1 cellular context compared by ENCODE assay signal in genomic region chr16:65119905-65120341, GRCh38.
TF ChIP-seq lines count a peak whose summit lies in the region.

No MANE protein-coding gene starts in this region.

TF ChIP-seq in WTC11, 78 proteins besides CTCF, POLR2A, EP300 and RAD21 (continued from another document):
- no peak for TF ChIP-seq ZNF532 (CRISPR knock-in tag; IDR thresholded peaks at IDR 0.05; ENCODE audit: borderline replicate concordance)
- TF ChIP-seq, protein P1, sequence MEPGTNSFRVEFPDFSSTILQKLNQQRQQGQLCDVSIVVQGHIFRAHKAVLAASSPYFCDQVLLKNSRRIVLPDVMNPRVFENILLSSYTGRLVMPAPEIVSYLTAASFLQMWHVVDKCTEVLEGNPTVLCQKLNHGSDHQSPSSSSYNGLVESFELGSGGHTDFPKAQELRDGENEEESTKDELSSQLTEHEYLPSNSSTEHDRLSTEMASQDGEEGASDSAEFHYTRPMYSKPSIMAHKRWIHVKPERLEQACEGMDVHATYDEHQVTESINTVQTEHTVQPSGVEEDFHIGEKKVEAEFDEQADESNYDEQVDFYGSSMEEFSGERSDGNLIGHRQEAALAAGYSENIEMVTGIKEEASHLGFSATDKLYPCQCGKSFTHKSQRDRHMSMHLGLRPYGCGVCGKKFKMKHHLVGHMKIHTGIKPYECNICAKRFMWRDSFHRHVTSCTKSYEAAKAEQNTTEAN (CRISPR knock-in tag; IDR thresholded peaks at IDR 0.05) = no peak
TF ChIP-seq in WTC11: peak in this region for 1.
